Comparison of ENCODE assay signal across 29 cellular contexts in the genomic region with DNA sequence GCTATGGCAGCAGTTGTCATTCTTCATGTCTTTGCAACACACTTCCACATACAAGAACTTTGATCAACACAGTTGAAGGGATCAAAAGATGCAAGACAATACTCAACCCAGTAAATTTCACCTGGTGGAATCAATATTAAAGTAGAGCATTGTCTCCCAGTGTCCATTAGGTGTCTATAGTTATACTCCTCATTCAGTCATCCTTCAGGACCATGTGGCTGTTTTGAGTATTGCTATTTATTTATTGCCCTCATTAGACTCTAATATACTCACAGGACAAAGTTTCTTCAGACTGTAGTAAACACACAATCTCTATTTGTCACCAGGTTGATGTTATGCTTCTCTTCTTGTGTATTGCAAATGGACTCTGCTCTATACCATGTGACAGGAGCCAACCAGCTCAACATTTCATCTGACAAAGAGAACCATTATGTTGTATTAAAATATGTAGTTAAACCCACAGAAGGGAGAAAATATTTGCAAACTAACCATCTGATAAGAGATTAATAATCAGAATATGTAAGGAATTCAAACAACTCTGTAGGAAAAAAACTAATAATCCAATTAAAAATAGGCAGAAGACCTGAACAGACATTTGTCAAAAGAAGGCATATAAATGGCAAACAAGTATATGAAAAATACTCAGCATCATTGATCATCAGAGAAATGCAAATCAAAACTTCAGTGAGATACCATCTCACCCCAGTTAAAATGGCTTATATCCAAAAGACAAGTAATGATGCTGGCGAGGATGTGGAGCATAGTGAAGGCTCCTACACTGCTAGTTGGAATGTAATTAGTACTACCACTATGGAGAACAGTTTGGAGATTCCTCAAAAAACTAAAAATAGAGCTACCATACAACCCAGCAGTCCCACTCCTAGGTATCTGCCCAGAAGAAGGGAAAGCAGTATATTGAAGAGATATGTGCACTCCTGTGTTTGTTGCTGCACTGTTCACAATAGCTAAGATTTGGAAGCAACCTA.
"Had no signal": no experiment of that assay in that cellular context is flagged by ENCODE, and none has a peak within 500 bp of the region (broad histone marks: within the 10 kb centered on the region; RNA-seq: fewer than 3 reads in every experiment).

No MANE protein-coding gene starts in this region.

- H3K27me3 Mint-ChIP-seq: brain; naive B cell; progenitor cell of endocrine pancreas; stimulated activated naive B cell treated with anti-CD40 and anti-IgM and Interleukin-4, amounts not matched to agents 10 μg/mL and 1 μg/mL and 100 μg/mL, for 72 hours had no signal

- H3K27me3 ChIP-seq: cardiac muscle cell, colonic mucosa, gastroesophageal sphincter, neutrophil, ovary, stomach, thyroid gland, upper lobe of right lung had no signal

- DNase-seq: activated CD4-positive, alpha-beta T cell treated with anti-CD3 and anti-CD28 coated beads for 4 hours; activated CD4-positive, alpha-beta T cell treated with anti-CD3 and anti-CD28 coated beads, Interleukin-2, amount 50 U/mL, for 4 hours; activated naive CD4-positive, alpha-beta T cell; activated T-cell treated with anti-CD3 and anti-CD28 coated beads for 4 hours; activated T-cell treated with anti-CD3 and anti-CD28 coated beads, Interleukin-2, amount 50 U/mL, for 72 hours; anterior cingulate cortex; cerebellar nuclear complex; colonic mucosa; effector CD8-positive, alpha-beta T cell; hypothalamus; immature natural killer cell; naive B cell; nephron progenitor cell; ovary; retina; stimulated activated CD4-positive, alpha-beta T cell treated with anti-CD3 and anti-CD28 coated beads, Interleukin-15, amount 100 ng/mL, for 24 hours; stimulated activated CD4-positive, alpha-beta T cell treated with anti-CD3 and anti-CD28 coated beads, Interleukin-2, amount 100 ng/mL, for 24 hours; stimulated activated naive B cell treated with anti-CD40 and anti-IgM and Interleukin-4, amounts not matched to agents 10 μg/mL and 1 μg/mL and 100 μg/mL, for 72 hours; stomach; thyroid gland; upper lobe of right lung had no signal

- H3K4me3 ChIP-seq: cardiac muscle cell, colonic mucosa, gastroesophageal sphincter, ovary, stomach, thyroid gland, upper lobe of right lung had no signal

- H3K36me3 ChIP-seq: cardiac muscle cell, colonic mucosa, gastroesophageal sphincter, neutrophil, ovary, thyroid gland, upper lobe of right lung had no signal

- H3K27ac Mint-ChIP-seq: activated naive CD4-positive, alpha-beta T cell treated with anti-CD3 and anti-CD28 coated beads, Interleukin-2, amount 50 U/mL, for 72 hours; activated T-cell treated with anti-CD3 and anti-CD28 coated beads, Interleukin-2, amount 50 U/mL, for 72 hours; immature natural killer cell; nephron progenitor cell; progenitor cell of endocrine pancreas; stimulated activated naive B cell treated with anti-CD40 and anti-IgM and Interleukin-4, amounts not matched to agents 10 μg/mL and 1 μg/mL and 100 μg/mL, for 72 hours had no signal

- H3K9me3 Mint-ChIP-seq: immature natural killer cell had no signal

- H3K4me3 Mint-ChIP-seq: activated T-cell treated with anti-CD3 and anti-CD28 coated beads, Interleukin-2, amount 50 U/mL, for 72 hours; brain; immature natural killer cell; mesothelial cell of epicardium; naive B cell; nephron progenitor cell; stimulated activated naive B cell treated with anti-CD40 and anti-IgM and Interleukin-4, amounts not matched to agents 10 μg/mL and 1 μg/mL and 100 μg/mL, for 72 hours had no signal

- ATAC-seq: activated naive CD4-positive, alpha-beta T cell treated with anti-CD3 and anti-CD28 coated beads, Interleukin-2, amount 50 U/mL, for 72 hours; activated T-cell treated with anti-CD3 and anti-CD28 coated beads, Interleukin-2, amount 50 U/mL, for 72 hours; gastroesophageal sphincter; stimulated activated naive B cell treated with anti-CD40 and anti-IgM and Interleukin-4, amounts not matched to agents 10 μg/mL and 1 μg/mL and 100 μg/mL, for 72 hours; upper lobe of right lung had no signal

- H3K9me3 ChIP-seq: colonic mucosa, gastroesophageal sphincter, neutrophil, ovary, stomach, thyroid gland, upper lobe of right lung had no signal

- H3K27ac ChIP-seq: cardiac muscle cell, colonic mucosa, epithelial cell of prostate, gastroesophageal sphincter, neutrophil, ovary, thyroid gland, upper lobe of right lung had no signal

- H3K4me1 ChIP-seq: colonic mucosa had no signal

- H3K4me1 Mint-ChIP-seq: naive B cell; stimulated activated naive B cell treated with anti-CD40 and anti-IgM and Interleukin-4, amounts not matched to agents 10 μg/mL and 1 μg/mL and 100 μg/mL, for 72 hours had no signal
